Comparison of ENCODE assay signal across 10 cellular contexts in genomic region chr1:37998089-37998808, GRCh38. TPM values are rescaled to one million over a fixed set of nuclear protein-coding genes. Genes with fewer than 3 reads are reported as not detected.
A peak's percentile ranks its signal among the peaks of the same experiment; 100 is the strongest.
DNase-seq lines count a peak whose midpoint lies in the region; ATAC-seq, FAIRE-seq and TF ChIP-seq lines count a peak whose summit lies in the region.
"Had no signal": no experiment of that assay in that cellular context is flagged by ENCODE, and none has a peak within 500 bp of the region (broad histone marks: within the 10 kb centered on the region; RNA-seq: fewer than 3 reads in every experiment).

No MANE protein-coding gene starts in this region.

- WGBS in transverse colon (ENCODE audit: low coverage in 1 of 2), 2 donors, result 70 to 82% methylated on average over 4 to 9 of the region's 9 CpGs
- WGBS in trophoblast cell (ENCODE audit: extremely low coverage, insufficient coverage, insufficient read length), result no CpG with 5 or more reads among the region's 9 CpGs

- no peak overlapping the region for H3K4me2 ChIP-seq in trophoblast cell (ENCODE audit: low read length)

- H3K27ac ChIP-seq in transverse colon (peak overlapping the region; percentile 80 to 94 (median 90)), trophoblast cell (ENCODE audit: low read depth, low read length) (no peak overlapping the region)

- H4K91ac ChIP-seq in trophoblast cell (ENCODE audit: low read depth, low read length), result no peak overlapping the region

- no peak overlapping the region for H3K14ac ChIP-seq in trophoblast cell (ENCODE audit: low read length)

- H3K36me3 Mint-ChIP-seq in activated naive CD4-positive, alpha-beta T cell treated with anti-CD3 and anti-CD28 coated beads, Interleukin-2, amount 50 U/mL, for 72 hours, result peaks cover 0 to 20% of the 10 kb centered on the region in 2 donors

- H3K79me2 ChIP-seq in trophoblast cell (ENCODE audit: control insufficient read depth, insufficient read depth, low read length, poor library complexity), result peaks cover 26% of the 10 kb centered on the region

- in situ Hi-C loops in transverse colon (cut with MboI; ENCODE audit: low pct_ligation_motif_present in 1 of 4, low pct_unique_long_range_greater_than_20kb in 1 of 4, low sequenced_read_pairs in 3 of 4), result no loop called here

- H3K23ac ChIP-seq in trophoblast cell (ENCODE audit: low read length), result no peak overlapping the region

- H3K9me3 ChIP-seq in adipocyte (ENCODE audit: control insufficient read depth, low read length) (no peaks in the 10 kb centered on the region), mucosa of stomach (ENCODE audit: control insufficient read depth, low read length) (no peaks in the 10 kb centered on the region), transverse colon (no peaks in the 10 kb centered on the region), trophoblast cell (ENCODE audit: insufficient read depth, low read depth, low read length) (no peaks in the 10 kb centered on the region)

- intact Hi-C loops in transverse colon (cut with DNase I; ENCODE audit: low total_unique reads), result no loop called here

- no peak overlapping the region for H2BK5ac ChIP-seq in trophoblast cell (ENCODE audit: low read depth, low read length, poor library complexity)

- no peak overlapping the region for H2AK5ac ChIP-seq in trophoblast cell (ENCODE audit: low read length)

- no peak overlapping the region for H3K4ac ChIP-seq in trophoblast cell (ENCODE audit: low read depth, low read length)

- ATAC-seq in activated naive CD4-positive, alpha-beta T cell treated with anti-CD3 and anti-CD28 coated beads, Interleukin-2, amount 50 U/mL, for 72 hours, result no peak
- ATAC-seq in GM21619 (IDR thresholded peaks at IDR 0.05; ENCODE audit: unreplicated experiment), result no peak

- H2AFZ ChIP-seq in trophoblast cell (ENCODE audit: insufficient read depth, low read length, poor library complexity), result no peak overlapping the region

- H3K9me3 Mint-ChIP-seq in activated naive CD4-positive, alpha-beta T cell treated with anti-CD3 and anti-CD28 coated beads, Interleukin-2, amount 50 U/mL, for 72 hours, result no peaks in the 10 kb centered on the region

- peaks cover 36% of the 10 kb centered on the region for H3K79me1 ChIP-seq in trophoblast cell (ENCODE audit: low read length)

- TF ChIP-seq CTCF in transverse colon (IDR thresholded peaks at IDR 0.05), result no peak

- no peak overlapping the region for H2BK12ac ChIP-seq in trophoblast cell (ENCODE audit: low read length)

- peak overlapping the region; percentile 61 to 79 for H3K27ac Mint-ChIP-seq in activated naive CD4-positive, alpha-beta T cell treated with anti-CD3 and anti-CD28 coated beads, Interleukin-2, amount 50 U/mL, for 72 hours

- H3K4me1 ChIP-seq in adipocyte (ENCODE audit: control insufficient read depth, insufficient read depth, low read length) (peaks cover 48% of the 10 kb centered on the region), mucosa of stomach (ENCODE audit: control insufficient read depth, insufficient read depth, low read length) (peaks cover 54% of the 10 kb centered on the region), transverse colon (peaks cover 32 to 68% (median 52%) of the 10 kb centered on the region in 4 donors), trophoblast cell (ENCODE audit: control insufficient read depth in 1 of 2, insufficient read depth in 2 of 2, low read length in 2 of 2) (peaks cover 34 to 39% of the 10 kb centered on the region in 2 experiments)

- no peak for TF ChIP-seq EP300 in transverse colon (IDR thresholded peaks at IDR 0.05; ENCODE audit: low read depth)

- H3K4me3 ChIP-seq in adipocyte (ENCODE audit: low read length), result no peak overlapping the region
- no peak overlapping the region for H3K4me3 ChIP-seq in mucosa of stomach (ENCODE audit: low read length)
- H3K4me3 ChIP-seq in transverse colon, result no peak overlapping the region
- no peak overlapping the region for H3K4me3 ChIP-seq in trophoblast cell (ENCODE audit: low read depth, low read length)

- no peak for FAIRE-seq in GM19239 (lab: Jason Lieb, UNC)

- H3K27me3 ChIP-seq in adipocyte (replicated peaks; ENCODE audit: control insufficient read depth, insufficient read depth, low read length), result no peaks in the 10 kb centered on the region
- peaks cover under 1% of the 10 kb centered on the region for H3K27me3 ChIP-seq in mucosa of stomach (ENCODE audit: control insufficient read depth, insufficient read depth, low read length)
- H3K27me3 ChIP-seq in transverse colon, result peaks cover 10% of the 10 kb centered on the region
- H3K27me3 ChIP-seq in trophoblast cell (ENCODE audit: insufficient read depth, low read length), result no peaks in the 10 kb centered on the region

- H4K8ac ChIP-seq in trophoblast cell (ENCODE audit: low read depth, low read length), result no peak overlapping the region

- DNase-seq in activated naive CD4-positive, alpha-beta T cell treated with anti-CD3 and anti-CD28 coated beads, Interleukin-2, amount 50 U/mL, for 72 hours (ENCODE audit: low spot score in 2 of 2), result no peak
- no peak for DNase-seq in activated naive CD4-positive, alpha-beta T cell treated with Interleukin-2 at 50 U/mL for 16 hours
- DNase-seq in adipocyte (ENCODE audit: low read depth) (no peak), transverse colon (no peak), GM19239 (ENCODE audit: insufficient read length, low spot score) (no peak), trophoblast cell (no peak)
- DNase-seq: DMS79 treated with DMSO at 0.1 percent for 48 hours, NCI-H2029 had no signal

- TF ChIP-seq POLR2A in transverse colon (IDR thresholded peaks at IDR 0.05), result no peak

- H3K9ac ChIP-seq in adipocyte (ENCODE audit: low read length) (peak overlapping the region; percentile 85), mucosa of stomach (ENCODE audit: low read length) (peak overlapping the region; percentile 16), trophoblast cell (ENCODE audit: low read length) (no peak overlapping the region)

- H3K18ac ChIP-seq in trophoblast cell (ENCODE audit: low read length), result no peak overlapping the region

- H3K36me3 ChIP-seq in adipocyte (ENCODE audit: control insufficient read depth, insufficient read depth, low read length, severe bottlenecking) (peaks cover 15% of the 10 kb centered on the region), mucosa of stomach (ENCODE audit: control insufficient read depth, insufficient read depth, low read length) (no peaks in the 10 kb centered on the region), transverse colon (no peaks in the 10 kb centered on the region), trophoblast cell (ENCODE audit: control insufficient read depth in 1 of 2, insufficient read depth in 2 of 2, low read length in 2 of 2) (peaks cover 34 to 35% of the 10 kb centered on the region in 2 experiments)

- no peak overlapping the region for H2BK120ac ChIP-seq in trophoblast cell (ENCODE audit: insufficient read depth, low read length, poor library complexity)

- H4K12ac ChIP-seq in trophoblast cell (ENCODE audit: low read depth, low read length), result no peak overlapping the region

RNA-seq across cellular contexts. Expression of gene FHL3, which starts 7.1 kb away (rescaled TPM):
- total RNA-seq in activated naive CD4-positive, alpha-beta T cell treated with anti-CD3 and anti-CD28 coated beads, Interleukin-2, amount 50 U/mL, for 72 hours, result 10 to 100 TPM; 17.9 to 39.0 TPM
- 10 to 100 TPM in 3 of 4 donors, 1 to 10 TPM in 1; 3.0 to 19.1 (median 12.2) TPM for total RNA-seq in transverse colon
- polyA plus RNA-seq in trophoblast cell (2013), result 56.9 and 57.3 TPM in 2 replicates

RNA-seq across cellular contexts. Expression of gene SF3A3, which starts 8.4 kb away (rescaled TPM):
- total RNA-seq in activated naive CD4-positive, alpha-beta T cell treated with anti-CD3 and anti-CD28 coated beads, Interleukin-2, amount 50 U/mL, for 72 hours, result 10 to 100 TPM; 92.9 to 99.3 TPM
- 10 to 100 TPM; 17.7 to 55.0 (median 39.5) TPM for total RNA-seq in transverse colon
- polyA plus RNA-seq in trophoblast cell (2013), result 33.9 and 37.1 TPM in 2 replicates

RNA-seq across cellular contexts. Expression of gene UTP11, which starts 14.3 kb away (rescaled TPM):
- total RNA-seq in activated naive CD4-positive, alpha-beta T cell treated with anti-CD3 and anti-CD28 coated beads, Interleukin-2, amount 50 U/mL, for 72 hours, result 10 to 100 TPM; 55.7 to 92.2 TPM
- total RNA-seq in transverse colon, result 10 to 100 TPM in 2 of 4 donors, 1 to 10 TPM in 2; 3.2 to 22.2 (median 15.3) TPM
- polyA plus RNA-seq in trophoblast cell (2013), result 56.4 and 56.8 TPM in 2 replicates

RNA-seq across cellular contexts. Expression of gene POU3F1, which starts 48.3 kb away (rescaled TPM):
- not detected for total RNA-seq in activated naive CD4-positive, alpha-beta T cell treated with anti-CD3 and anti-CD28 coated beads, Interleukin-2, amount 50 U/mL, for 72 hours
- total RNA-seq in transverse colon, result not detected
- polyA plus RNA-seq in trophoblast cell (2013), result 0.44 and 0.46 TPM in 2 replicates

RNA-seq across cellular contexts. Expression of gene INPP5B, which starts 51.4 kb away (rescaled TPM):
- total RNA-seq in activated naive CD4-positive, alpha-beta T cell treated with anti-CD3 and anti-CD28 coated beads, Interleukin-2, amount 50 U/mL, for 72 hours, result 10 to 100 TPM; 34.2 to 52.7 TPM
- total RNA-seq in transverse colon, result 10 to 100 TPM; 32.6 to 43.6 (median 39.1) TPM
- 9.0 TPM in 2 replicates for polyA plus RNA-seq in trophoblast cell (2013)
